12 cellular contexts compared by ENCODE assay signal in the genomic region with DNA sequence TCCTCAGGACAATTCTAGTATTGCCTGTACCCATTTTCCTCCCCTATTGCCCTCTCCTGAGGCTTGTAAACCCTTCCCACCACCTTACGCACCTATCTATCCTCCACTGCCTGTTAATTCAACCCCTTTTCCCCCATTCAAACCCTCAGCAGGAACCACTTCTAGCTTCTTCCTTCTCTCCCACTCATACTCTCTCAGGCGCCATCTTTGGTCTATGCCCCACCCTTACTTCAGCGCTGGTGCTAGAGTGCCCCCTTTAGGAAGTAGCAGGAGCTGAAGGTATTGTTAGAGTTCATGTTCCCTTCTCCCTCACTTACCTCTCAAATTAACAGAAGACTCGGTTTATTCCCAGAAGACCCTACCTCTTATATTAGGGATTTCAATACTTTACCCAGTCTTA.
A peak's percentile ranks its signal among the peaks of the same experiment; 100 is the strongest.
DNase-seq lines count a peak whose midpoint lies in the region; ATAC-seq lines count a peak whose summit lies in the region.
"Had no signal": no experiment of that assay in that cellular context is flagged by ENCODE, and none has a peak within 500 bp of the region (broad histone marks: within the 10 kb centered on the region; RNA-seq: fewer than 3 reads in every experiment).

No MANE protein-coding gene starts in this region.

- H3K4me1 Mint-ChIP-seq in stimulated activated naive B cell treated with anti-CD40 and anti-IgM and Interleukin-4, amounts not matched to agents 10 μg/mL and 1 μg/mL and 100 μg/mL, for 72 hours, result no peaks in the 10 kb centered on the region

- peak; percentile 12 for DNase-seq in ACHN
- peak; percentile 44 for DNase-seq in RPMI8226
- no peak for DNase-seq in stimulated activated naive B cell treated with anti-CD40 and anti-IgM and Interleukin-4, amounts not matched to agents 10 μg/mL and 1 μg/mL and 100 μg/mL, for 72 hours
- DNase-seq in OCI-M2 (lab: John Stamatoyannopoulos, UW; ENCODE audit: unreplicated experiment), result no peak
- DNase-seq in DMS153 (lab: John Stamatoyannopoulos, UW), result no peak
- DNase-seq: activated T-cell treated with anti-CD3 and anti-CD28 coated beads, Interleukin-2, amount 50 U/mL, for 72 hours; GM23248; kidney glomerular epithelial cell; stimulated activated CD4-positive, alpha-beta T cell treated with anti-CD3 and anti-CD28 coated beads, Interleukin-2, amount 100 ng/mL, for 48 hours had no signal

- H3K27ac Mint-ChIP-seq in stimulated activated naive B cell treated with anti-CD40 and anti-IgM and Interleukin-4, amounts not matched to agents 10 μg/mL and 1 μg/mL and 100 μg/mL, for 72 hours, result no peak overlapping the region
- H3K27ac Mint-ChIP-seq: activated T-cell treated with anti-CD3 and anti-CD28 coated beads, Interleukin-2, amount 50 U/mL, for 72 hours had no signal

- peaks cover 7 to 11% of the 10 kb centered on the region in 2 donors for H3K9me3 Mint-ChIP-seq in stimulated activated naive B cell treated with anti-CD40 and anti-IgM and Interleukin-4, amounts not matched to agents 10 μg/mL and 1 μg/mL and 100 μg/mL, for 72 hours

- no peaks in the 10 kb centered on the region for H3K36me3 Mint-ChIP-seq in stimulated activated naive B cell treated with anti-CD40 and anti-IgM and Interleukin-4, amounts not matched to agents 10 μg/mL and 1 μg/mL and 100 μg/mL, for 72 hours

- H3K27me3 Mint-ChIP-seq in stimulated activated naive B cell treated with anti-CD40 and anti-IgM and Interleukin-4, amounts not matched to agents 10 μg/mL and 1 μg/mL and 100 μg/mL, for 72 hours, result no peaks in the 10 kb centered on the region

- in situ Hi-C loops in ACHN (cut with HindIII; ENCODE audit: low pct_ligation_motif_present, low pct_unique_long_range_greater_than_20kb, low sequenced_read_pairs), result no loop called here

- ATAC-seq in GM18511 (IDR thresholded peaks at IDR 0.05; ENCODE audit: unreplicated experiment) (peak; percentile 60), HG03432 (IDR thresholded peaks at IDR 0.05; ENCODE audit: unreplicated experiment) (peak; percentile 81), GM21528 (IDR thresholded peaks at IDR 0.05; ENCODE audit: low FRiP score, unreplicated experiment) (no peak)
- no peak for ATAC-seq in stimulated activated naive B cell treated with anti-CD40 and anti-IgM and Interleukin-4, amounts not matched to agents 10 μg/mL and 1 μg/mL and 100 μg/mL, for 72 hours (replicated peaks)
- ATAC-seq: activated T-cell treated with anti-CD3 and anti-CD28 coated beads, Interleukin-2, amount 50 U/mL, for 72 hours had no signal

- no peak overlapping the region for H3K4me3 Mint-ChIP-seq in stimulated activated naive B cell treated with anti-CD40 and anti-IgM and Interleukin-4, amounts not matched to agents 10 μg/mL and 1 μg/mL and 100 μg/mL, for 72 hours
- H3K4me3 Mint-ChIP-seq: activated T-cell treated with anti-CD3 and anti-CD28 coated beads, Interleukin-2, amount 50 U/mL, for 72 hours had no signal

Comparison
In these comparisons a context has a peak if more than half of its experiments do, and no peak if none do; other contexts are left out.
1. DNase-seq: peak in ACHN (single experiment) and RPMI8226 (single experiment); none in stimulated activated naive B cell treated with anti-CD40 and anti-IgM and Interleukin-4, amounts not matched to agents 10 μg/mL and 1 μg/mL and 100 μg/mL, for 72 hours (single experiment), OCI-M2 (single experiment) and DMS153 (single experiment).
2. ATAC-seq: peak in GM18511 (single experiment) and HG03432 (single experiment); none in stimulated activated naive B cell treated with anti-CD40 and anti-IgM and Interleukin-4, amounts not matched to agents 10 μg/mL and 1 μg/mL and 100 μg/mL, for 72 hours (0 of 2) and GM21528 (single experiment).